ENCODE assay signal across 18 cellular contexts in genomic region chr3:170259853-170260386, GRCh38. TPM values are rescaled to one million over a fixed set of nuclear protein-coding genes. Genes with fewer than 3 reads are reported as not detected.
DNase-seq lines count a peak whose midpoint lies in the region; ATAC-seq and TF ChIP-seq lines count a peak whose summit lies in the region.
"Had no signal": no experiment of that assay in that cellular context is flagged by ENCODE, and none has a peak within 500 bp of the region (broad histone marks: within the 10 kb centered on the region; RNA-seq: fewer than 3 reads in every experiment).

No MANE protein-coding gene starts in this region.

- no peak for DNase-seq in activated T-cell treated with anti-CD3 and anti-CD28 coated beads, Interleukin-2, amount 50 U/mL, for 72 hours
- DNase-seq in activated T-cell treated with anti-CD3 and anti-CD28 coated beads for 4 hours, result no peak
- DNase-seq in PC-9, result no peak
- peak; percentile 41 for DNase-seq in amniotic epithelial cell (ENCODE audit: low read depth)
- no peak for DNase-seq in stimulated activated effector memory CD8-positive, alpha-beta T cell treated with anti-CD3 and anti-CD28 coated beads, Interleukin-12 subunit alpha, Interleukin-12 subunit beta, amount 100 ng/mL, for 72 hours (ENCODE audit: low spot score in 2 of 2)
- no peak for DNase-seq in epidermal melanocyte (ENCODE audit: insufficient read length, low spot score)
- DNase-seq in ureter (ENCODE audit: low spot score), result no peak
- DNase-seq in stimulated activated CD4-positive, alpha-beta T cell treated with anti-CD3 and anti-CD28 coated beads, Interleukin-4, amount 100 ng/mL, for 24 hours, result no peak
- DNase-seq: Caco-2, EL, KBM-7, NCI-H1048, NCI-H1436 treated with DMSO at 0.1 percent for 48 hours, NCI-H2029 treated with DMSO at 0.1 percent for 48 hours, NCI-H2171 treated with DMSO at 0.1 percent for 48 hours, NCI-H774, PC-3 had no signal

- no peaks in the 10 kb centered on the region for H3K9me2 ChIP-seq in PC-9 (ENCODE audit: insufficient read depth)

- intact Hi-C loops in PC-9 (cut with micrococcal nuclease; ENCODE audit: unreplicated experiment), result loop anchor here (2.0 kb wide), 2 partner anchors 31 to 79 kb away; partner anchors contain the start of gene PHC3

- H3K27ac Mint-ChIP-seq in activated T-cell treated with anti-CD3 and anti-CD28 coated beads, Interleukin-2, amount 50 U/mL, for 72 hours, result peak overlapping the region; percentile 7
- H3K27ac Mint-ChIP-seq in stimulated activated effector memory CD8-positive, alpha-beta T cell treated with anti-CD3 and anti-CD28 coated beads, Interleukin-12 subunit alpha, Interleukin-12 subunit beta, amount 100 ng/mL, for 72 hours, result no peak overlapping the region

- peaks cover 14 to 20% of the 10 kb centered on the region in 2 donors for H3K36me3 Mint-ChIP-seq in activated T-cell treated with anti-CD3 and anti-CD28 coated beads, Interleukin-2, amount 50 U/mL, for 72 hours (ENCODE audit: insufficient read depth in 2 of 2)
- H3K36me3 Mint-ChIP-seq in stimulated activated effector memory CD8-positive, alpha-beta T cell treated with anti-CD3 and anti-CD28 coated beads, Interleukin-12 subunit alpha, Interleukin-12 subunit beta, amount 100 ng/mL, for 72 hours, result peaks cover 50% of the 10 kb centered on the region

- H3K27me3 Mint-ChIP-seq in activated T-cell treated with anti-CD3 and anti-CD28 coated beads, Interleukin-2, amount 50 U/mL, for 72 hours (ENCODE audit: low read depth), result no peaks in the 10 kb centered on the region

- peaks cover 11% of the 10 kb centered on the region for H3K36me3 ChIP-seq in PC-9 (ENCODE audit: low read depth)

- CTCF ChIA-PET in PC-9 (lab: Charles Lee), result no interaction called here

- peaks cover 48% of the 10 kb centered on the region for H3K4me1 Mint-ChIP-seq in activated T-cell treated with anti-CD3 and anti-CD28 coated beads, Interleukin-2, amount 50 U/mL, for 72 hours (ENCODE audit: low read depth)
- H3K4me1 Mint-ChIP-seq in stimulated activated effector memory CD8-positive, alpha-beta T cell treated with anti-CD3 and anti-CD28 coated beads, Interleukin-12 subunit alpha, Interleukin-12 subunit beta, amount 100 ng/mL, for 72 hours, result peaks cover 23% of the 10 kb centered on the region

- no peaks in the 10 kb centered on the region for H3K27me3 ChIP-seq in PC-9 (ENCODE audit: insufficient read depth, low read depth)

- ATAC-seq in activated T-cell treated with anti-CD3 and anti-CD28 coated beads, Interleukin-2, amount 50 U/mL, for 72 hours (replicated peaks in 1 of 2), result peak; percentile 27 to 40
- peak; percentile 66 for ATAC-seq in stimulated activated effector memory CD8-positive, alpha-beta T cell treated with anti-CD3 and anti-CD28 coated beads, Interleukin-12 subunit alpha, Interleukin-12 subunit beta, amount 100 ng/mL, for 72 hours
- ATAC-seq: PC-3, Right ventricle myocardium inferior had no signal

- POLR2A ChIA-PET in PC-9 (lab: Charles Lee; ENCODE audit: unreplicated experiment), result no interaction called here

- H3K4me2 ChIP-seq in PC-9, result no peak overlapping the region

- no peak overlapping the region for H2AFZ ChIP-seq in PC-9

- H3K4me3 ChIP-seq in PC-9, result no peak overlapping the region

- H3K4me3 Mint-ChIP-seq in activated T-cell treated with anti-CD3 and anti-CD28 coated beads, Interleukin-2, amount 50 U/mL, for 72 hours, result peak overlapping the region; percentile 21 to 52
- no peak overlapping the region for H3K4me3 Mint-ChIP-seq in stimulated activated effector memory CD8-positive, alpha-beta T cell treated with anti-CD3 and anti-CD28 coated beads, Interleukin-12 subunit alpha, Interleukin-12 subunit beta, amount 100 ng/mL, for 72 hours

- H3K79me2 ChIP-seq in PC-9 (ENCODE audit: low read depth), result peaks cover 32% of the 10 kb centered on the region

- 0 out of 2 replicates have a peak, but pooled peaks cover 13% of the 10 kb centered on the region for H3K9me3 ChIP-seq in PC-9 (ENCODE audit: insufficient read depth, low read depth)
- H3K9me3 ChIP-seq: Caco-2 had no signal

- peaks cover 5 to 10% of the 10 kb centered on the region in 2 donors for H3K9me3 Mint-ChIP-seq in activated T-cell treated with anti-CD3 and anti-CD28 coated beads, Interleukin-2, amount 50 U/mL, for 72 hours
- peaks cover 3% of the 10 kb centered on the region for H3K9me3 Mint-ChIP-seq in stimulated activated effector memory CD8-positive, alpha-beta T cell treated with anti-CD3 and anti-CD28 coated beads, Interleukin-12 subunit alpha, Interleukin-12 subunit beta, amount 100 ng/mL, for 72 hours

- TF ChIP-seq CTCF in PC-9 (conservative IDR thresholded peaks at IDR 0.05), result no peak

- no TSS peak for BruUV-seq in PC-9 (replicated peaks; lab: Mats Ljungman, UMichigan)

- peak overlapping the region; percentile 9 for H3K27ac ChIP-seq in PC-9

- no peaks in the 10 kb centered on the region; the same call in 1 of the 2 replicates for H4K20me1 ChIP-seq in PC-9 (ENCODE audit: insufficient read depth)

- peaks cover 25% of the 10 kb centered on the region for H3K4me1 ChIP-seq in PC-9 (replicated peaks; ENCODE audit: insufficient read depth)
- H3K4me1 ChIP-seq: Caco-2 had no signal

- H3F3A ChIP-seq in PC-9 (ENCODE audit: insufficient read depth, low read depth), result peaks cover 32% of the 10 kb centered on the region

RNA-seq across cellular contexts. Expression of gene PRKCI, which starts 37.7 kb away (rescaled TPM):
- total RNA-seq in activated T-cell treated with anti-CD3 and anti-CD28 coated beads, Interleukin-2, amount 50 U/mL, for 72 hours, result 10 to 100 TPM; 33.7 to 36.9 TPM
- total RNA-seq in PC-9 (2021) (85.4 and 104 TPM in 2 replicates), ureter (65.5 TPM)
